1 cellular context compared by ENCODE assay signal in the genomic region with DNA sequence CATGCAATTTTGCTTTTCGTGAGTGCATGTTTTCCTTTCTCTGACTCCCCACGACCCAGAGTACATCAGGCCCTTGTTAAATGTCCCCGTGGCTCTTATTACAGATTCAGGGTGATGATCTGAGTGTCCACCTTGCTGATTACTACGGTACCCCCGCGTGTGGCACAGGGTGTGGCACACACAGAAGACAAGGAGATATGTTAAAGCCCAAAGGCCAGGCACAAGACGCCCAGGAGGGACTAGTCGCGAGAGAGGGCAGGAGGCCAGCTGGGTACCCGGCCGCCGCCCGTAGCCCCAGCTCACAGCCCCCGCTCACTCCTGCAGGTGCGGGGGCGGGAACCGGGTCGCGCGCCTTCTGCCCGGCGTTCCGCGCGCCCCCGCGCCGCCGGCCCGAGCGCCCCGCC.
TF ChIP-seq lines count a peak whose summit lies in the region.

No MANE protein-coding gene starts in this region.

TF ChIP-seq in GM23338, 12 proteins besides CTCF, POLR2A, EP300 and RAD21 (continued from another document):
- TF ChIP-seq, protein P1, sequence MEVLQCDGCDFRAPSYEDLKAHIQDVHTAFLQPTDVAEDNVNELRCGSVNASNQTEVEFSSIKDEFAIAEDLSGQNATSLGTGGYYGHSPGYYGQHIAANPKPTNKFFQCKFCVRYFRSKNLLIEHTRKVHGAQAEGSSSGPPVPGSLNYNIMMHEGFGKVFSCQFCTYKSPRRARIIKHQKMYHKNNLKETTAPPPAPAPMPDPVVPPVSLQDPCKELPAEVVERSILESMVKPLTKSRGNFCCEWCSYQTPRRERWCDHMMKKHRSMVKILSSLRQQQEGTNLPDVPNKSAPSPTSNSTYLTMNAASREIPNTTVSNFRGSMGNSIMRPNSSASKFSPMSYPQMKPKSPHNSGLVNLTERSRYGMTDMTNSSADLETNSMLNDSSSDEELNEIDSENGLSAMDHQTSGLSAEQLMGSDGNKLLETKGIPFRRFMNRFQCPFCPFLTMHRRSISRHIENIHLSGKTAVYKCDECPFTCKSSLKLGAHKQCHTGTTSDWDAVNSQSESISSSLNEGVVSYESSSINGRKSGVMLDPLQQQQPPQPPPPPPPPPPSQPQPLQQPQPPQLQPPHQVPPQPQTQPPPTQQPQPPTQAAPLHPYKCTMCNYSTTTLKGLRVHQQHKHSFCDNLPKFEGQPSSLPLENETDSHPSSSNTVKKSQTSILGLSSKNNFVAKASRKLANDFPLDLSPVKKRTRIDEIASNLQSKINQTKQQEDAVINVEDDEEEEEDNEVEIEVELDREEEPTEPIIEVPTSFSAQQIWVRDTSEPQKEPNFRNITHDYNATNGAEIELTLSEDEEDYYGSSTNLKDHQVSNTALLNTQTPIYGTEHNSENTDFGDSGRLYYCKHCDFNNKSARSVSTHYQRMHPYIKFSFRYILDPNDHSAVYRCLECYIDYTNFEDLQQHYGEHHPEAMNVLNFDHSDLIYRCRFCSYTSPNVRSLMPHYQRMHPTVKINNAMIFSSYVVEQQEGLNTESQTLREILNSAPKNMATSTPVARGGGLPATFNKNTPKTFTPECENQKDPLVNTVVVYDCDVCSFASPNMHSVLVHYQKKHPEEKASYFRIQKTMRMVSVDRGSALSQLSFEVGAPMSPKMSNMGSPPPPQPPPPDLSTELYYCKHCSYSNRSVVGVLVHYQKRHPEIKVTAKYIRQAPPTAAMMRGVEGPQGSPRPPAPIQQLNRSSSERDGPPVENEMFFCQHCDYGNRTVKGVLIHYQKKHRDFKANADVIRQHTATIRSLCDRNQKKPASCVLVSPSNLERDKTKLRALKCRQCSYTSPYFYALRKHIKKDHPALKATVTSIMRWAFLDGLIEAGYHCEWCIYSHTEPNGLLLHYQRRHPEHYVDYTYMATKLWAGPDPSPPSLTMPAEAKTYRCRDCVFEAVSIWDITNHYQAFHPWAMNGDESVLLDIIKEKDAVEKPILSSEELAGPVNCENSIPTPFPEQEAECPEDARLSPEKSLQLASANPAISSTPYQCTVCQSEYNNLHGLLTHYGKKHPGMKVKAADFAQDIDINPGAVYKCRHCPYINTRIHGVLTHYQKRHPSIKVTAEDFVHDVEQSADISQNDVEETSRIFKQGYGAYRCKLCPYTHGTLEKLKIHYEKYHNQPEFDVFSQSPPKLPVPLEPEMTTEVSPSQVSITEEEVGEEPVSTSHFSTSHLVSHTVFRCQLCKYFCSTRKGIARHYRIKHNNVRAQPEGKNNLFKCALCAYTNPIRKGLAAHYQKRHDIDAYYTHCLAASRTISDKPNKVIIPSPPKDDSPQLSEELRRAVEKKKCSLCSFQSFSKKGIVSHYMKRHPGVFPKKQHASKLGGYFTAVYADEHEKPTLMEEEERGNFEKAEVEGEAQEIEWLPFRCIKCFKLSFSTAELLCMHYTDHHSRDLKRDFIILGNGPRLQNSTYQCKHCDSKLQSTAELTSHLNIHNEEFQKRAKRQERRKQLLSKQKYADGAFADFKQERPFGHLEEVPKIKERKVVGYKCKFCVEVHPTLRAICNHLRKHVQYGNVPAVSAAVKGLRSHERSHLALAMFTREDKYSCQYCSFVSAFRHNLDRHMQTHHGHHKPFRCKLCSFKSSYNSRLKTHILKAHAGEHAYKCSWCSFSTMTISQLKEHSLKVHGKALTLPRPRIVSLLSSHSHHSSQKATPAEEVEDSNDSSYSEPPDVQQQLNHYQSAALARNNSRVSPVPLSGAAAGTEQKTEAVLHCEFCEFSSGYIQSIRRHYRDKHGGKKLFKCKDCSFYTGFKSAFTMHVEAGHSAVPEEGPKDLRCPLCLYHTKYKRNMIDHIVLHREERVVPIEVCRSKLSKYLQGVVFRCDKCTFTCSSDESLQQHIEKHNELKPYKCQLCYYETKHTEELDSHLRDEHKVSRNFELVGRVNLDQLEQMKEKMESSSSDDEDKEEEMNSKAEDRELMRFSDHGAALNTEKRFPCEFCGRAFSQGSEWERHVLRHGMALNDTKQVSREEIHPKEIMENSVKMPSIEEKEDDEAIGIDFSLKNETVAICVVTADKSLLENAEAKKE (CRISPR knock-in tag; IDR thresholded peaks at IDR 0.05) = no peak
